2 cellular contexts compared by ENCODE assay signal in the genomic region with DNA sequence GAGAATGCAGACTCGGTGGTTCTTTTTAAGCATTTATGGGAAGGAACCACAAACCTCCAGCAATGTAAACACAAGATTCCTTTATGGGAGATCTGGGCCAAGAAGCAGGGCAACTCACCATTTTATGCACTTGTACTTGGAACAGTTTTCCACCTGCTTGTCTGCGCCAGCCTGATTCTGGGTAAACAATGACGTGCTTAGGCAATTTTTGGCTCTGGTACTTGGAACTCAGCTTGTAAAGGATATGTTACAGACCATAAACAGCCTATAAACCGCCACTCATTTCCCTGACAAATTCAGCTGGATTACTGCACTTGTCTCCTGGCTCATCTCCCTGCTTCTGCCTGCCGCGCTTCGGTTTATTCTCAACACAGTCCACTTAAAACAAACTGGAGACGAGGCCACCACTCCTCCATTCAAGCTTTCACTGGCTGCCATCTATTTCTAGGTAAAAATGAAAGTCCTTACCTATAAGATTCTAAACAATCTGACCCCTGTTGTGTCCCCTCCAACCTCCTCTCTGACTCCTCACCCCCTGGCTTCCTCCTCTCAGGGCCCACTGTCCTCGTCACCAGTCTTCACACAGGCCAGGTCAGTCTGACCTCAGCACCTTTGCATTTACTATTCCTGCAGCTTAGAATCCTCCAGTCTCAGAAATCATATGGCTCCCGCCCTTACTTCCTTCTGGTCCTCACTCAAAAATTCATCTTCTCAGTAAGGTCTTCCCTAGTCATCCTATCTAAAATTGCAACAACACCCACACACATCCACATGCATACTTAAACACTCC.
TF ChIP-seq lines count a peak whose summit lies in the region.

No MANE protein-coding gene starts in this region.

TF ChIP-seq in liver, 16 proteins besides CTCF, POLR2A, EP300 and RAD21:
- TF ChIP-seq FOXA2 (IDR thresholded peaks at IDR 0.05) (peak; percentile 46), GABPA (IDR thresholded peaks at IDR 0.05 in 1 of 2, conservative IDR thresholded peaks at IDR 0.05 in 1 of 2) (no peak), YY1 (IDR thresholded peaks at IDR 0.05) (peak; percentile 41), HNF4A (conservative IDR thresholded peaks at IDR 0.05) (peak; percentile 20 to 31)
TF ChIP-seq in liver: peak in this region for 3.

TF ChIP-seq in HepG2, 621 proteins besides CTCF, POLR2A, EP300 and RAD21:
- no peak for TF ChIP-seq NRL (CRISPR knock-in tag; IDR thresholded peaks at IDR 0.05; ENCODE audit: borderline replicate concordance)
- no peak for TF ChIP-seq SRY (CRISPR knock-in tag; IDR thresholded peaks at IDR 0.05)
- TF ChIP-seq MTA1 (CRISPR knock-in tag; IDR thresholded peaks at IDR 0.05; ENCODE audit: borderline replicate concordance): no peak
- TF ChIP-seq NFKB2 (CRISPR knock-in tag; IDR thresholded peaks at IDR 0.05; ENCODE audit: borderline replicate concordance): no peak
- TF ChIP-seq CBX5 (CRISPR knock-in tag; IDR thresholded peaks at IDR 0.05; ENCODE audit: borderline replicate concordance): no peak
- TF ChIP-seq ZNF20 (CRISPR knock-in tag; IDR thresholded peaks at IDR 0.05): no peak
- TF ChIP-seq HDAC6 (IDR thresholded peaks at IDR 0.05; ENCODE audit: low read depth, low read length): no peak
- TF ChIP-seq AGO2 (optimal IDR thresholded peaks at IDR 0.05; ENCODE audit: low read depth, low read length): no peak
- no peak for TF ChIP-seq SYNCRIP (IDR thresholded peaks at IDR 0.05; ENCODE audit: insufficient read depth, low read depth, low read length)
